In genomic region chr22:37640591-37641250, GRCh38 we compare ENCODE assay signal across 1 cellular context.
A peak's percentile ranks its signal among the peaks of the same experiment; 100 is the strongest.
TF ChIP-seq lines count a peak whose summit lies in the region.

No MANE protein-coding gene starts in this region.

TF ChIP-seq in HEK293, 187 proteins besides CTCF, POLR2A, EP300 and RAD21 (continued from another document):
- TF ChIP-seq, protein P1, sequence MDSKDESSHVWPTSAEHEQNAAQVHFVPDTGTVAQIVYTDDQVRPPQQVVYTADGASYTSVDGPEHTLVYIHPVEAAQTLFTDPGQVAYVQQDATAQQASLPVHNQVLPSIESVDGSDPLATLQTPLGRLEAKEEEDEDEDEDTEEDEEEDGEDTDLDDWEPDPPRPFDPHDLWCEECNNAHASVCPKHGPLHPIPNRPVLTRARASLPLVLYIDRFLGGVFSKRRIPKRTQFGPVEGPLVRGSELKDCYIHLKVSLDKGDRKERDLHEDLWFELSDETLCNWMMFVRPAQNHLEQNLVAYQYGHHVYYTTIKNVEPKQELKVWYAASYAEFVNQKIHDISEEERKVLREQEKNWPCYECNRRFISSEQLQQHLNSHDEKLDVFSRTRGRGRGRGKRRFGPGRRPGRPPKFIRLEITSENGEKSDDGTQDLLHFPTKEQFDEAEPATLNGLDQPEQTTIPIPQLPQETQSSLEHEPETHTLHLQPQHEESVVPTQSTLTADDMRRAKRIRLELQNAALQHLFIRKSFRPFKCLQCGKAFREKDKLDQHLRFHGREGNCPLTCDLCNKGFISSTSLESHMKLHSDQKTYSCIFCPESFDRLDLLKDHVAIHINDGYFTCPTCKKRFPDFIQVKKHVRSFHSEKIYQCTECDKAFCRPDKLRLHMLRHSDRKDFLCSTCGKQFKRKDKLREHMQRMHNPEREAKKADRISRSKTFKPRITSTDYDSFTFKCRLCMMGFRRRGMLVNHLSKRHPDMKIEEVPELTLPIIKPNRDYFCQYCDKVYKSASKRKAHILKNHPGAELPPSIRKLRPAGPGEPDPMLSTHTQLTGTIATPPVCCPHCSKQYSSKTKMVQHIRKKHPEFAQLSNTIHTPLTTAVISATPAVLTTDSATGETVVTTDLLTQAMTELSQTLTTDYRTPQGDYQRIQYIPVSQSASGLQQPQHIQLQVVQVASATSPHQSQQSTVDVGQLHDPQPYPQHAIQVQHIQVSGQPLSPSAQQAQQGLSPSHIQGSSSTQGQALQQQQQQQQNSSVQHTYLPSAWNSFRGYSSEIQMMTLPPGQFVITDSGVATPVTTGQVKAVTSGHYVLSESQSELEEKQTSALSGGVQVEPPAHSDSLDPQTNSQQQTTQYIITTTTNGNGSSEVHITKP (tag by site-specific recombination; IDR thresholded peaks at IDR 0.05) = no peak
- TF ChIP-seq ZNF785 (tag by site-specific recombination; IDR thresholded peaks at IDR 0.05) (no peak), ZNF202 (tag by site-specific recombination; IDR thresholded peaks at IDR 0.05; ENCODE audit: borderline replicate concordance) (no peak), ZNF280C (tag by site-specific recombination; IDR thresholded peaks at IDR 0.05) (no peak), BCL11B (tag by site-specific recombination; IDR thresholded peaks at IDR 0.05; ENCODE audit: low read depth) (no peak), YY1 (tag by site-specific recombination; IDR thresholded peaks at IDR 0.05) (no peak), ZNF510 (tag by site-specific recombination; IDR thresholded peaks at IDR 0.05; ENCODE audit: insufficient replicate concordance) (no peak), SETDB1 (IDR thresholded peaks at IDR 0.05; ENCODE audit: insufficient read length, low read length) (no peak), SP2 (tag by site-specific recombination; IDR thresholded peaks at IDR 0.05) (peak; percentile 6; the same call in 1 of the 2 replicates), ZIC2 (tag by site-specific recombination; IDR thresholded peaks at IDR 0.05) (peak; percentile 15; the same call in 1 of the 2 replicates), ZFP41 (tag by site-specific recombination; IDR thresholded peaks at IDR 0.05; ENCODE audit: borderline replicate concordance) (no peak), ZNF707 (tag by site-specific recombination; IDR thresholded peaks at IDR 0.05) (no peak), MEIS1 (CRISPR knock-in tag; IDR thresholded peaks at IDR 0.05; ENCODE audit: borderline replicate concordance) (no peak), PRDM2 (tag by site-specific recombination; IDR thresholded peaks at IDR 0.05; ENCODE audit: borderline replicate concordance) (no peak), ZNF394 (tag by site-specific recombination; IDR thresholded peaks at IDR 0.05; ENCODE audit: borderline replicate concordance) (no peak), MYNN (tag by site-specific recombination; IDR thresholded peaks at IDR 0.05; ENCODE audit: borderline replicate concordance) (no peak), TCF7L2 (IDR thresholded peaks at IDR 0.05; ENCODE audit: borderline replicate concordance, low read depth, low read length) (no peak), ZNF404 (tag by site-specific recombination; IDR thresholded peaks at IDR 0.05) (no peak), KLF1 (tag by site-specific recombination; IDR thresholded peaks at IDR 0.05) (0 out of 2 replicates have a peak, but pooled peaks have one; percentile 21), ZSCAN23 (tag by site-specific recombination; IDR thresholded peaks at IDR 0.05) (no peak)
